9 cellular contexts compared by ENCODE assay signal in the genomic region with DNA sequence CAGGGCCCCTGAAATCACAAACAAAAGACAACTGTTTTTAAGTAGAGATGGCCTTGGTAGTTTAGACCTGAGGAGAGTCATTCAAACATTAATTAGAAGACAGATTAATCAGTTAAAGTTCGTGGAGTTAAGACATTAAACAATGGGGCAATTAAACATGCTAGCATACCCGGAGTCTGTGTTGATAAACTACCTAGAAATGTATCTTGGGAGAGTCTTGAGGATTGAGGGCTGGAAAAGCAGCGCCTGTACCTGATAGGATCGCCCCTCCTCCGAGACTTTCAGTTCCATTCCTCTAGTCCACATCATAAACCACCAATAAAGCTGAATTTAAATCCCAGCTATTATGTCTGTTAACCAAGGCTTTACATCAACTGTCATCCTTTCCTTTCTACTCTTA. TPM values are rescaled to one million over a fixed set of nuclear protein-coding genes. Genes with fewer than 3 reads are reported as not detected.
A peak's percentile ranks its signal among the peaks of the same experiment; 100 is the strongest.
DNase-seq lines count a peak whose midpoint lies in the region; ATAC-seq, FAIRE-seq and TF ChIP-seq lines count a peak whose summit lies in the region.
"Had no signal": no experiment of that assay in that cellular context is flagged by ENCODE, and none has a peak within 500 bp of the region (broad histone marks: within the 10 kb centered on the region; RNA-seq: fewer than 3 reads in every experiment).

No MANE protein-coding gene starts in this region.

- 47% methylated on average over 5 of the region's 5 CpGs for WGBS in HepG2 (ENCODE audit: low lambda C conversion rate)

- H3K4me1 Mint-ChIP-seq in activated CD4-positive, alpha-beta T cell treated with anti-CD3 and anti-CD28 coated beads, Interleukin-2, amount 10 ng/mL, durations not matched to agents 7 days and 5 days: peaks cover 37% of the 10 kb centered on the region

- peak overlapping the region; percentile 86 for H3K4me3 Mint-ChIP-seq in activated CD4-positive, alpha-beta T cell treated with anti-CD3 and anti-CD28 coated beads, Interleukin-2, amount 10 ng/mL, durations not matched to agents 7 days and 5 days

- TF ChIP-seq POLR2A in HepG2 (IDR thresholded peaks at IDR 0.05; ENCODE audit: insufficient read depth in 1 of 2, low read depth in 2 of 2, low read length in 2 of 2): no peak

- H3K27ac ChIP-seq in HepG2 (ENCODE audit: extremely low read length, insufficient read depth, low read length): no peak overlapping the region
- peak overlapping the region; percentile 38 for H3K27ac ChIP-seq in temporal lobe (ENCODE audit: low read depth, low read length)

- no peak for TF ChIP-seq CTCF in HepG2 (CRISPR knock-in tag; IDR thresholded peaks at IDR 0.05)

- POLR2A ChIA-PET in activated CD4-positive, alpha-beta T cell treated with anti-CD3 and anti-CD28 coated beads, Interleukin-2, amount 10 ng/mL, durations not matched to agents 7 days and 5 days (lab: Charles Lee): no interaction called here
- POLR2A ChIA-PET in HepG2 (lab: Yijun Ruan, JAX): interaction anchor here (1.4 kb wide), 3 partner anchors 11 to 57 kb away, joined by 3 to 4 read pairs (median 3); a partner anchor contains a TSS

- H3K9me3 Mint-ChIP-seq in activated CD4-positive, alpha-beta T cell treated with anti-CD3 and anti-CD28 coated beads, Interleukin-2, amount 10 ng/mL, durations not matched to agents 7 days and 5 days: no peaks in the 10 kb centered on the region

- CTCF ChIA-PET in activated CD4-positive, alpha-beta T cell treated with anti-CD3 and anti-CD28 coated beads, Interleukin-2, amount 10 ng/mL, durations not matched to agents 7 days and 5 days (lab: Charles Lee): interaction anchor here (1.1 to 1.4 kb wide), 2 partner anchors 10 to 136 kb away, joined by 4 read pairs; no protein-coding TSS in a partner anchor
- CTCF ChIA-PET in HepG2 (lab: Yijun Ruan, JAX; ENCODE audit: low intra/inter-chr PET ratio, low total read pairs): no interaction called here

- no peak for TF ChIP-seq RAD21 in HepG2 (CRISPR knock-in tag; IDR thresholded peaks at IDR 0.05)

- H3K27me3 ChIP-seq in HepG2 (ENCODE audit: control insufficient read depth in 1 of 2, insufficient read depth in 2 of 2, low read length in 2 of 2): no peaks in the 10 kb centered on the region; a peak in 1 of 5 replicates

- no peak for FAIRE-seq in HepG2 (lab: Jason Lieb, UNC)

- no peaks in the 10 kb centered on the region for H3K9me3 ChIP-seq in HepG2 (ENCODE audit: low read length)

- H4K20me1 ChIP-seq in HepG2 (ENCODE audit: insufficient read depth, low read length): no peaks in the 10 kb centered on the region

- H3K4me2 ChIP-seq in HepG2 (ENCODE audit: low read depth, low read length): peak overlapping the region; percentile 85

- peak overlapping the region; percentile 75 to 82 (median 80) for H3K4me3 ChIP-seq in HepG2 (replicated peaks in 1 of 3; ENCODE audit: insufficient read depth in 1 of 3, low read depth in 2 of 3, low read length in 3 of 3)

- no peak for DNase-seq in activated CD4-positive, alpha-beta T cell treated with anti-CD3 and anti-CD28 coated beads, Interleukin-2, amount 10 ng/mL, durations not matched to agents 7 days and 5 days
- DNase-seq in activated CD4-positive, alpha-beta T cell treated with anti-CD3 and anti-CD28 coated beads for 4 hours: no peak
- DNase-seq in amniotic epithelial cell (ENCODE audit: low read depth) (peak; percentile 14), HepG2 (ENCODE audit: low spot score) (no peak), SKM-1 treated with dmso at 0.1 percent for 144 hours (lab: John Stamatoyannopoulos, UW; ENCODE audit: unreplicated experiment) (no peak)
- DNase-seq: activated gamma-delta T cell had no signal

- H3K4me1 ChIP-seq in HepG2 (ENCODE audit: insufficient read depth, low read length): peaks cover 63% of the 10 kb centered on the region

- H3K79me2 ChIP-seq in HepG2 (ENCODE audit: insufficient read depth, low read length): peaks cover 20% of the 10 kb centered on the region

- no peaks in the 10 kb centered on the region for H3K36me3 ChIP-seq in HepG2 (replicated peaks in 1 of 2; ENCODE audit: control insufficient read depth in 1 of 2, insufficient read depth in 2 of 2, low read length in 2 of 2)

- H3K9ac ChIP-seq in HepG2 (ENCODE audit: insufficient read depth, low read depth, low read length): peak overlapping the region; percentile 62

- peaks cover 16% of the 10 kb centered on the region for H3K36me3 Mint-ChIP-seq in activated CD4-positive, alpha-beta T cell treated with anti-CD3 and anti-CD28 coated beads, Interleukin-2, amount 10 ng/mL, durations not matched to agents 7 days and 5 days (ENCODE audit: low read depth)

- H3K27me3 Mint-ChIP-seq in activated CD4-positive, alpha-beta T cell treated with anti-CD3 and anti-CD28 coated beads, Interleukin-2, amount 10 ng/mL, durations not matched to agents 7 days and 5 days: peaks cover 8% of the 10 kb centered on the region

- H2AFZ ChIP-seq in HepG2 (ENCODE audit: low read length): peak overlapping the region; percentile 36

- TF ChIP-seq EP300 in HepG2 (IDR thresholded peaks at IDR 0.05; ENCODE audit: low read depth in 2 of 2, low read length in 2 of 2): no peak
- no peak for TF ChIP-seq EP300 in HepG2 (CRISPR knock-in tag; IDR thresholded peaks at IDR 0.05; ENCODE audit: borderline replicate concordance)

- intact Hi-C loops in HepG2 (cut with micrococcal nuclease; ENCODE audit: unreplicated experiment): loop anchor here (2.0 to 10.0 kb wide), 2 partner anchors 25 to 83 kb away; no protein-coding TSS in a partner anchor

- peak overlapping the region; percentile 67 for H3K27ac Mint-ChIP-seq in activated CD4-positive, alpha-beta T cell treated with anti-CD3 and anti-CD28 coated beads, Interleukin-2, amount 10 ng/mL, durations not matched to agents 7 days and 5 days

- ATAC-seq in HepG2 (no peak), GM18858 (IDR thresholded peaks at IDR 0.05; ENCODE audit: unreplicated experiment) (no peak), GM19035 (IDR thresholded peaks at IDR 0.05; ENCODE audit: unreplicated experiment) (no peak)

- no TSS peak for BruUV-seq in HepG2 (replicated peaks; lab: Mats Ljungman, UMichigan)

- in situ Hi-C loops in HepG2 (cut with HindIII; ENCODE audit: extremely low pct_ligation_motif_present, low pct_unique_long_range_greater_than_20kb): no loop called here

RNA-seq across cellular contexts. Expression of a gene that starts 1.0 kb away (rescaled TPM):
- 10 to 100 TPM; 32.5 to 34.6 TPM for total RNA-seq in activated CD4-positive, alpha-beta T cell treated with anti-CD3 and anti-CD28 coated beads, Interleukin-2, amount 10 ng/mL, durations not matched to agents 7 days and 5 days
- 9.8 and 18.4 TPM in 2 replicates for total RNA-seq in HepG2 (2016; rRNA removed; fragmentation: Illumina TruSeq; extraction: Trizol)
- total RNA-seq in HepG2 (2016; cell fraction: cytosol; rRNA removed; fragmentation: Illumina TruSeq; extraction: Trizol; ENCODE audit: low read depth): 0.81 and 0.97 TPM in 2 replicates
- total RNA-seq in HepG2 (2016; cell fraction: insoluble cytoplasmic fraction; rRNA removed; fragmentation: Illumina TruSeq; extraction: Trizol): 10.0 and 16.0 TPM in 2 replicates
- 6.8 and 7.2 TPM in 2 replicates for total RNA-seq in HepG2 (2016; cell fraction: membrane; rRNA removed; fragmentation: Illumina TruSeq; extraction: Trizol)
- 10.7 and 12.1 TPM in 2 replicates for total RNA-seq in HepG2 (2016; cell fraction: nucleus; rRNA removed; fragmentation: Illumina TruSeq; extraction: Trizol)
- polyA plus RNA-seq in HepG2 (2011; rRNA removed): 6.0 and 6.5 TPM in 2 replicates
- 2.7 and 4.7 TPM in 2 replicates for polyA plus RNA-seq in HepG2 (2011; cell fraction: cytosol; rRNA removed)
- polyA plus RNA-seq in HepG2 (2011; cell fraction: nucleus; rRNA removed): 1.8 and 2.7 TPM in 2 replicates
- 5.8 and 6.5 TPM in 2 replicates for polyA plus RNA-seq in HepG2 (2012)
- 0.63 and 0.87 TPM in 2 replicates for polyA plus RNA-seq in HepG2 (2016; cell fraction: cytosol; fragmentation: Illumina TruSeq; extraction: Trizol; ENCODE audit: low read depth)
- 18.9 and 21.1 TPM in 2 replicates for polyA plus RNA-seq in HepG2 (2016; cell fraction: insoluble cytoplasmic fraction; fragmentation: Illumina TruSeq; extraction: Trizol; ENCODE audit: low read depth)
- polyA plus RNA-seq in HepG2 (2016; cell fraction: membrane; fragmentation: Illumina TruSeq; extraction: Trizol; ENCODE audit: low read depth): 3.4 and 3.6 TPM in 2 replicates
- 12.7 and 13.6 TPM in 2 replicates for polyA plus RNA-seq in HepG2 (2016; cell fraction: nucleus; fragmentation: Illumina TruSeq; extraction: Trizol; ENCODE audit: insufficient read depth, low read depth)
- 3.6 and 6.6 TPM in 2 replicates for polyA minus RNA-seq in HepG2 (2011; rRNA and poly(A)+ RNA removed; ENCODE audit: low replicate concordance)
- polyA minus RNA-seq in HepG2 (2011; cell fraction: cytosol; rRNA and poly(A)+ RNA removed): 6.2 and 7.1 TPM in 2 replicates
- polyA minus RNA-seq in HepG2 (2011; cell fraction: nucleus; rRNA and poly(A)+ RNA removed): 13.3 and 14.0 TPM in 2 replicates
- total RNA-seq in temporal lobe: 40.8 TPM

RNA-seq across cellular contexts. Expression of a gene that starts 56.7 kb away (rescaled TPM):
- total RNA-seq in activated CD4-positive, alpha-beta T cell treated with anti-CD3 and anti-CD28 coated beads, Interleukin-2, amount 10 ng/mL, durations not matched to agents 7 days and 5 days: 10 to 100 TPM in 1 of 2 experiments, 1 to 10 TPM in 1; 8.7 to 11.5 TPM
- total RNA-seq in HepG2 (2016; rRNA removed; fragmentation: Illumina TruSeq; extraction: Trizol) (7.0 and 9.3 TPM in 2 replicates), temporal lobe (32.7 TPM)
- 4.4 and 5.9 TPM in 2 replicates for total RNA-seq in HepG2 (2016; cell fraction: cytosol; rRNA removed; fragmentation: Illumina TruSeq; extraction: Trizol; ENCODE audit: low read depth)
- total RNA-seq in HepG2 (2016; cell fraction: insoluble cytoplasmic fraction; rRNA removed; fragmentation: Illumina TruSeq; extraction: Trizol): 6.8 and 10.2 TPM in 2 replicates
- 8.4 and 9.4 TPM in 2 replicates for total RNA-seq in HepG2 (2016; cell fraction: membrane; rRNA removed; fragmentation: Illumina TruSeq; extraction: Trizol)
- 10.6 and 12.6 TPM in 2 replicates for total RNA-seq in HepG2 (2016; cell fraction: nucleus; rRNA removed; fragmentation: Illumina TruSeq; extraction: Trizol)
- 6.4 and 6.8 TPM in 2 replicates for polyA plus RNA-seq in HepG2 (2011; rRNA removed)
- 6.7 and 10.2 TPM in 2 replicates for polyA plus RNA-seq in HepG2 (2011; cell fraction: cytosol; rRNA removed)
- polyA plus RNA-seq in HepG2 (2011; cell fraction: nucleus; rRNA removed): 3.4 and 4.7 TPM in 2 replicates
- 7.9 and 8.0 TPM in 2 replicates for polyA plus RNA-seq in HepG2 (2012)
- 8.3 and 9.5 TPM in 2 replicates for polyA plus RNA-seq in HepG2 (2016; cell fraction: cytosol; fragmentation: Illumina TruSeq; extraction: Trizol; ENCODE audit: low read depth)
- 11.1 and 14.8 TPM in 2 replicates for polyA plus RNA-seq in HepG2 (2016; cell fraction: insoluble cytoplasmic fraction; fragmentation: Illumina TruSeq; extraction: Trizol; ENCODE audit: low read depth)
- 10.1 and 11.6 TPM in 2 replicates for polyA plus RNA-seq in HepG2 (2016; cell fraction: membrane; fragmentation: Illumina TruSeq; extraction: Trizol; ENCODE audit: low read depth)
- polyA plus RNA-seq in HepG2 (2016; cell fraction: nucleus; fragmentation: Illumina TruSeq; extraction: Trizol; ENCODE audit: insufficient read depth, low read depth): 10.5 and 12.8 TPM in 2 replicates
- 0.80 and 2.7 TPM in 2 replicates for polyA minus RNA-seq in HepG2 (2011; rRNA and poly(A)+ RNA removed; ENCODE audit: low replicate concordance)
- 2.5 and 2.9 TPM in 2 replicates for polyA minus RNA-seq in HepG2 (2011; cell fraction: cytosol; rRNA and poly(A)+ RNA removed)
- 17.3 and 24.6 TPM in 2 replicates for polyA minus RNA-seq in HepG2 (2011; cell fraction: nucleus; rRNA and poly(A)+ RNA removed)

RNA-seq across cellular contexts. Expression of a gene that starts 56.8 kb away (rescaled TPM):
- not detected for total RNA-seq in activated CD4-positive, alpha-beta T cell treated with anti-CD3 and anti-CD28 coated beads, Interleukin-2, amount 10 ng/mL, durations not matched to agents 7 days and 5 days
- total RNA-seq in HepG2 (2016; rRNA removed; fragmentation: Illumina TruSeq; extraction: Trizol) (0.04 TPM in 1 of 2 replicates, not detected in the other), temporal lobe (3.9 TPM)
- total RNA-seq in HepG2 (2016; cell fraction: cytosol; rRNA removed; fragmentation: Illumina TruSeq; extraction: Trizol; ENCODE audit: low read depth): 0.10 TPM in 1 of 2 replicates, not detected in the other
- total RNA-seq in HepG2 (2016; cell fraction: insoluble cytoplasmic fraction; rRNA removed; fragmentation: Illumina TruSeq; extraction: Trizol): not detected in 2 replicates
- total RNA-seq in HepG2 (2016; cell fraction: membrane; rRNA removed; fragmentation: Illumina TruSeq; extraction: Trizol): 0.07 and 0.12 TPM in 2 replicates
- not detected in 2 replicates for total RNA-seq in HepG2 (2016; cell fraction: nucleus; rRNA removed; fragmentation: Illumina TruSeq; extraction: Trizol)
- 0.25 TPM in 1 of 2 replicates, not detected in the other for polyA plus RNA-seq in HepG2 (2011; rRNA removed)
- not detected in 2 replicates for polyA plus RNA-seq in HepG2 (2011; cell fraction: cytosol; rRNA removed)
- polyA plus RNA-seq in HepG2 (2011; cell fraction: nucleus; rRNA removed): not detected in 2 replicates
- not detected in 2 replicates for polyA plus RNA-seq in HepG2 (2012)
- not detected in 2 replicates for polyA plus RNA-seq in HepG2 (2016; cell fraction: cytosol; fragmentation: Illumina TruSeq; extraction: Trizol; ENCODE audit: low read depth)
- polyA plus RNA-seq in HepG2 (2016; cell fraction: insoluble cytoplasmic fraction; fragmentation: Illumina TruSeq; extraction: Trizol; ENCODE audit: low read depth): not detected in 2 replicates
- not detected in 2 replicates for polyA plus RNA-seq in HepG2 (2016; cell fraction: membrane; fragmentation: Illumina TruSeq; extraction: Trizol; ENCODE audit: low read depth)
- not detected in 2 replicates for polyA plus RNA-seq in HepG2 (2016; cell fraction: nucleus; fragmentation: Illumina TruSeq; extraction: Trizol; ENCODE audit: insufficient read depth, low read depth)
- 0.06 and 0.09 TPM in 2 replicates for polyA minus RNA-seq in HepG2 (2011; rRNA and poly(A)+ RNA removed; ENCODE audit: low replicate concordance)
- polyA minus RNA-seq in HepG2 (2011; cell fraction: cytosol; rRNA and poly(A)+ RNA removed): not detected in 2 replicates
- polyA minus RNA-seq in HepG2 (2011; cell fraction: nucleus; rRNA and poly(A)+ RNA removed): not detected in 2 replicates
